ENCODE assay signal across 8 cellular contexts in the genomic region with DNA sequence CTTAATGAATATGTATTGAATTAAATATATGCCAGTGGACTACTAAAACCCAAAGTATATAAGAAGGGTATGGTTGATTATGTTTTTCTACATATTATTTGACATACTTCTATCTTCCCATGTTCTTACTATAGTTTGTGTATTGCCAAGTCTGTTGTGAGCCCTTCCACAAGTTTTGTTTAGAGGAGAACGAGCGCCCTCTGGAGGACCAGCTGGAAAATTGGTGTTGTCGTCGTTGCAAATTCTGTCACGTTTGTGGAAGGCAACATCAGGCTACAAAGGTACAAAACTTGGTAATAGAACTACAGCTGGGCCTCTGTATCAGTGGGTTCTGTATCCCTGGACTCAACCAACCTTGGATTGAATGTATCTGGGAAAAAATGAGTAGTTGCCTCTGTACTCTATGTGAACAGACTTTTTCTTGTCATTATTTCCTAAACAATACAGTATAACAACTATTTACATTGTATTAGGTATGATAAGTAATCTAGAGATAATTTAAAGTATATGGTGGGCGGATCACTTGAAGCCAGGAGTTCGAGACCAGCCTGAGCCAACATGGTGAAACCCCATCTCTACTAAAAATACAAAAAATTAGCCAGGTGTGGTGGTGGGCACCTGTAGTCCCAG. TPM values are rescaled to one million over a fixed set of nuclear protein-coding genes. Genes with fewer than 3 reads are reported as not detected.
DNase-seq lines count a peak whose midpoint lies in the region; ATAC-seq and TF ChIP-seq lines count a peak whose summit lies in the region.

No MANE protein-coding gene starts in this region.

- DNase-seq in G401 (ENCODE audit: low spot score) = peak; percentile 87
- peak; percentile 53 for DNase-seq in NCI-H1092 (lab: John Stamatoyannopoulos, UW)
- peak; percentile 31 for DNase-seq in SKM-1 (lab: John Stamatoyannopoulos, UW; ENCODE audit: unreplicated experiment)
- peak; percentile 75 for DNase-seq in glomerular visceral epithelial cell (ENCODE audit: extremely low spot score)
- peak; percentile 56 to 73 for DNase-seq in psoas muscle
- DNase-seq in aorta = peak; percentile 68 to 85

- H3K27ac ChIP-seq in psoas muscle (no peak overlapping the region), aorta (ENCODE audit: low read depth in 1 of 2, low read length in 2 of 2) (no peak overlapping the region)

- 27 to 29% (median 29%) methylated on average over 7 of the region's 7 CpGs for WGBS in psoas muscle, 3 donors
- WGBS in aorta, 2 donors = 25% methylated on average over 7 of the region's 7 CpGs

- peaks cover 7 to 100% of the 10 kb centered on the region in 2 donors for H3K36me3 ChIP-seq in psoas muscle (ENCODE audit: insufficient read depth in 1 of 2, low read depth in 1 of 2)
- peaks cover 3 to 13% of the 10 kb centered on the region in 2 donors for H3K36me3 ChIP-seq in aorta (ENCODE audit: control insufficient read depth in 1 of 2, insufficient read depth in 2 of 2, low read length in 1 of 2)

- no peaks in the 10 kb centered on the region for H3K27me3 ChIP-seq in psoas muscle (ENCODE audit: insufficient read depth in 3 of 3, low read length in 2 of 3)
- no peaks in the 10 kb centered on the region for H3K27me3 ChIP-seq in aorta (ENCODE audit: control insufficient read depth in 1 of 2, insufficient read depth in 2 of 2, low read length in 1 of 2)

- intact Hi-C loops in psoas muscle (cut with DNase I) = loop anchor here (2.0 to 10.0 kb wide), 5 partner anchors 86 to 344 kb away; a partner anchor contains a TSS
- intact Hi-C loops in aorta (cut with DNase I) = loop anchor here (5.0 kb wide), 2 partner anchors 51 to 86 kb away; a partner anchor contains a TSS

- H3K4me1 ChIP-seq in psoas muscle (no peaks in the 10 kb centered on the region), aorta (ENCODE audit: control insufficient read depth in 1 of 2, insufficient read depth in 2 of 2, low read length in 2 of 2) (no peaks in the 10 kb centered on the region)

- peak; percentile 76 for TF ChIP-seq CTCF in psoas muscle (IDR thresholded peaks at IDR 0.05)

- H3K27ac Mint-ChIP-seq in activated naive CD4-positive, alpha-beta T cell treated with anti-CD3 and anti-CD28 coated beads, Interleukin-2, amount 50 U/mL, for 24 hours = peak overlapping the region; percentile 42

- peak; percentile 61 to 89 (median 69) for ATAC-seq in psoas muscle
- peak; percentile 87 for ATAC-seq in aorta (ENCODE audit: low FRiP score)
- ATAC-seq in HG02884 (IDR thresholded peaks at IDR 0.05; ENCODE audit: unreplicated experiment) = no peak

- no peak overlapping the region for H3K4me3 ChIP-seq in psoas muscle
- no peak overlapping the region for H3K4me3 ChIP-seq in aorta (ENCODE audit: low read length in 2 of 2)

- no peak overlapping the region for H3K4me3 Mint-ChIP-seq in activated naive CD4-positive, alpha-beta T cell treated with anti-CD3 and anti-CD28 coated beads, Interleukin-2, amount 50 U/mL, for 24 hours

- no peaks in the 10 kb centered on the region for H3K9me3 Mint-ChIP-seq in activated naive CD4-positive, alpha-beta T cell treated with anti-CD3 and anti-CD28 coated beads, Interleukin-2, amount 50 U/mL, for 24 hours

- no peaks in the 10 kb centered on the region for H3K27me3 Mint-ChIP-seq in activated naive CD4-positive, alpha-beta T cell treated with anti-CD3 and anti-CD28 coated beads, Interleukin-2, amount 50 U/mL, for 24 hours

- peaks cover 18% of the 10 kb centered on the region for H3K36me3 Mint-ChIP-seq in activated naive CD4-positive, alpha-beta T cell treated with anti-CD3 and anti-CD28 coated beads, Interleukin-2, amount 50 U/mL, for 24 hours

- peaks cover 17% of the 10 kb centered on the region for H3K4me1 Mint-ChIP-seq in activated naive CD4-positive, alpha-beta T cell treated with anti-CD3 and anti-CD28 coated beads, Interleukin-2, amount 50 U/mL, for 24 hours

- in situ Hi-C loops in G401 (cut with HindIII; ENCODE audit: low sequenced_read_pairs) = no loop called here

- H3K9me3 ChIP-seq in psoas muscle (no peaks in the 10 kb centered on the region), aorta (ENCODE audit: control insufficient read depth, low read length) (no peaks in the 10 kb centered on the region)

RNA-seq across cellular contexts. Expression of a gene that starts 38.7 kb away (rescaled TPM):
- total RNA-seq in G401 (2014; rRNA removed; shearing (Covaris generic)) = 3.3 TPM in 1 of 2 replicates, not detected in the other
- total RNA-seq in psoas muscle = 1 to 10 TPM in 1 of 4 donors, under 1 TPM in 2, not detected in 1; 0.54 to 1.2 (median 0.59) TPM
- under 1 TPM in 2 of 3 donors, not detected in 1; 0.09 TPM for polyA plus RNA-seq in psoas muscle
- total RNA-seq in aorta = under 1 TPM in 1 of 2 donors, not detected in 1; 0.42 TPM
- under 1 TPM in 1 of 2 donors, not detected in 1; 0.95 TPM for polyA plus RNA-seq in aorta

RNA-seq across cellular contexts. Expression of a gene that starts 42.4 kb away (rescaled TPM):
- 22.0 and 23.1 TPM in 2 replicates for total RNA-seq in G401 (2014; rRNA removed; shearing (Covaris generic))
- total RNA-seq in psoas muscle (10 to 100 TPM in 2 of 4 donors, 1 to 10 TPM in 2; 6.3 to 14.7 (median 8.7) TPM), aorta (10 to 100 TPM; 20.7 to 29.8 TPM)
- polyA plus RNA-seq in psoas muscle (1 to 10 TPM; 1.3 to 8.0 (median 5.9) TPM), aorta (10 to 100 TPM; 30.2 to 32.2 TPM)

RNA-seq across cellular contexts. Expression of a gene that starts 52.3 kb away (rescaled TPM):
- 6.6 and 20.5 TPM in 2 replicates for total RNA-seq in G401 (2014; rRNA removed; shearing (Covaris generic))
- total RNA-seq in psoas muscle (10 to 100 TPM; 18.1 to 27.3 (median 22.0) TPM), aorta (100 to 1,000 TPM; 105 to 114 TPM)
- polyA plus RNA-seq in psoas muscle (1 to 10 TPM; 3.1 to 9.9 (median 4.8) TPM), aorta (10 to 100 TPM in 1 of 2 donors, 1 to 10 TPM in 1; 5.6 to 15.1 TPM)

Comparison
In these comparisons a context has a peak if more than half of its experiments do, and no peak if none do; other contexts are left out.
1. DNase-seq: peak in every context shown above with its lines; median percentile 87 in G401; 76 in aorta; 75 in glomerular visceral epithelial cell; 64 in psoas muscle; 53 in NCI-H1092; 31 in SKM-1.